Comparison of ENCODE assay signal across 26 cellular contexts in genomic region chr2:33323957-33324356, GRCh38.
"Had no signal": no experiment of that assay in that cellular context is flagged by ENCODE, and none has a peak within 500 bp of the region (broad histone marks: within the 10 kb centered on the region; RNA-seq: fewer than 3 reads in every experiment).

No MANE protein-coding gene starts in this region.

- H3K27me3 Mint-ChIP-seq: stimulated activated naive B cell treated with anti-CD40 and anti-IgM and Interleukin-4, amounts not matched to agents 10 μg/mL and 1 μg/mL and 100 μg/mL, for 72 hours had no signal

- DNase-seq: cortex of kidney; dorsolateral prefrontal cortex; effector CD8-positive, alpha-beta T cell; foreskin fibroblast; immature natural killer cell; left cardiac atrium; left ventricle myocardium inferior; mesenchymal stem cell; midbrain; nucleus accumbens; ovary; right lobe of liver; spleen; stimulated activated CD4-positive, alpha-beta T cell treated with anti-CD3 and anti-CD28 coated beads, Interleukin-15, amount 100 ng/mL, for 24 hours; stimulated activated CD4-positive, alpha-beta T cell treated with anti-CD3 and anti-CD28 coated beads, Interleukin-1b, Interleukin-23, amount 100 ng/mL, for 48 hours; stimulated activated CD4-positive, alpha-beta T cell treated with anti-CD3 and anti-CD28 coated beads, Interleukin-4, amount 100 ng/mL, for 24 hours; stimulated activated naive B cell treated with anti-CD40 and anti-IgM and Interleukin-4, amounts not matched to agents 10 μg/mL and 1 μg/mL and 100 μg/mL, for 72 hours; stimulated activated naive CD8-positive, alpha-beta T cell treated with anti-CD3 and anti-CD28 coated beads, Interleukin-15, amount 100 ng/mL, for 72 hours; testis; trophoblast cell had no signal

- H3K9me3 Mint-ChIP-seq: natural killer cell treated with Interleukin-12 subunit alpha and Interleukin-12 subunit beta and Interleukin-15 and Interleukin-18, amount 100 ng/mL, for 72 hours; neural progenitor cell; stimulated activated naive B cell treated with anti-CD40 and anti-IgM and Interleukin-4, amounts not matched to agents 10 μg/mL and 1 μg/mL and 100 μg/mL, for 72 hours; stimulated activated naive CD8-positive, alpha-beta T cell treated with anti-CD3 and anti-CD28 coated beads, Interleukin-15, amount 100 ng/mL, for 72 hours had no signal

- H3K27ac Mint-ChIP-seq: immature natural killer cell; natural killer cell treated with Interleukin-12 subunit alpha and Interleukin-12 subunit beta and Interleukin-15 and Interleukin-18, amount 100 ng/mL, for 72 hours; neural progenitor cell; stimulated activated naive B cell treated with anti-CD40 and anti-IgM and Interleukin-4, amounts not matched to agents 10 μg/mL and 1 μg/mL and 100 μg/mL, for 72 hours; stimulated activated naive CD8-positive, alpha-beta T cell treated with anti-CD3 and anti-CD28 coated beads, Interleukin-15, amount 100 ng/mL, for 72 hours had no signal

- H3K9me3 ChIP-seq: left ventricle myocardium inferior, ovary, right lobe of liver, spleen, testis had no signal

- H3K27me3 ChIP-seq: dorsolateral prefrontal cortex, neural progenitor cell, ovary, right lobe of liver, spleen, testis had no signal

- H3K36me3 ChIP-seq: left ventricle myocardium inferior, neural progenitor cell, ovary, right lobe of liver, spleen had no signal

- H3K36me3 Mint-ChIP-seq: immature natural killer cell; natural killer cell treated with Interleukin-12 subunit alpha and Interleukin-12 subunit beta and Interleukin-15 and Interleukin-18, amount 100 ng/mL, for 72 hours; neural progenitor cell; stimulated activated naive B cell treated with anti-CD40 and anti-IgM and Interleukin-4, amounts not matched to agents 10 μg/mL and 1 μg/mL and 100 μg/mL, for 72 hours had no signal

- H3K4me3 ChIP-seq: dorsolateral prefrontal cortex, left ventricle myocardium inferior, lung, neural progenitor cell, ovary, right lobe of liver, spleen, testis had no signal

- H3K27ac ChIP-seq: dorsolateral prefrontal cortex, left ventricle myocardium inferior, neural progenitor cell, ovary, right lobe of liver, spleen, testis had no signal

- H3K4me3 Mint-ChIP-seq: immature natural killer cell; natural killer cell treated with Interleukin-12 subunit alpha and Interleukin-12 subunit beta and Interleukin-15 and Interleukin-18, amount 100 ng/mL, for 72 hours; neural progenitor cell; stimulated activated naive B cell treated with anti-CD40 and anti-IgM and Interleukin-4, amounts not matched to agents 10 μg/mL and 1 μg/mL and 100 μg/mL, for 72 hours; stimulated activated naive CD8-positive, alpha-beta T cell treated with anti-CD3 and anti-CD28 coated beads, Interleukin-15, amount 100 ng/mL, for 72 hours had no signal

- FAIRE-seq: endometrium, keratinocyte had no signal

- ATAC-seq: esophagus mucosa; left cardiac atrium; natural killer cell treated with Interleukin-12 subunit alpha and Interleukin-12 subunit beta and Interleukin-15 and Interleukin-18, amount 100 ng/mL, for 72 hours; right lobe of liver; stimulated activated naive B cell treated with anti-CD40 and anti-IgM and Interleukin-4, amounts not matched to agents 10 μg/mL and 1 μg/mL and 100 μg/mL, for 72 hours; stimulated activated naive CD8-positive, alpha-beta T cell treated with anti-CD3 and anti-CD28 coated beads, Interleukin-15, amount 100 ng/mL, for 72 hours had no signal

- H3K4me1 Mint-ChIP-seq: neural progenitor cell had no signal

- H3K4me1 ChIP-seq: neural progenitor cell had no signal
